8 cellular contexts compared by ENCODE assay signal in genomic region chr12:2052861-2053674, GRCh38. TPM values are rescaled to one million over a fixed set of nuclear protein-coding genes. Genes with fewer than 3 reads are reported as not detected.
DNase-seq lines count a peak whose midpoint lies in the region; ATAC-seq and TF ChIP-seq lines count a peak whose summit lies in the region.

Gene CACNA1C, plus strand, starts transcription at chr12:2052987. Its CDS starts 576 bp downstream, at chr12:2053563.

- no peaks in the 10 kb centered on the region for H3K4me1 ChIP-seq in parathyroid adenoma

- intact Hi-C loops in left ventricle myocardium superior (cut with micrococcal nuclease), result loop anchor here (10.0 kb wide), 1 partner anchor 232 kb away; no protein-coding TSS in a partner anchor

- peak within 1 kb of the TSS; percentile 39 for H3K4me3 ChIP-seq in parathyroid adenoma (ENCODE audit: low read depth, low read length)

- no peaks in the 10 kb centered on the region for H3K9me3 ChIP-seq in parathyroid adenoma (ENCODE audit: control insufficient read depth, low read length)

- H2AFZ ChIP-seq in parathyroid adenoma, result peak within 1 kb of the TSS; percentile 80

- H3K27me3 ChIP-seq in parathyroid adenoma (ENCODE audit: control insufficient read depth, insufficient read depth, low read length), result no peaks in the 10 kb centered on the region

- DNase-seq in activated effector memory CD4-positive, alpha-beta T cell treated with anti-CD3 and anti-CD28 coated beads, Interleukin-2, amount 50 U/mL, for 16 hours, result peak; percentile 72
- DNase-seq in activated effector memory CD4-positive, alpha-beta T cell treated with Interleukin-2 at 50 U/mL for 16 hours, result no peak
- peak; percentile 20 for DNase-seq in NOMO-1 treated with dmso at 0.1 percent for 144 hours (lab: John Stamatoyannopoulos, UW; ENCODE audit: unreplicated experiment)
- peak; percentile 29 for DNase-seq in amniotic stem cell (lab: John Stamatoyannopoulos, UW)
- DNase-seq in left ventricle myocardium superior, result peak; percentile 87

- H3K36me3 ChIP-seq in parathyroid adenoma (ENCODE audit: control insufficient read depth, insufficient read depth, low read length), result no peaks in the 10 kb centered on the region

- no peaks in the 10 kb centered on the region for H3K79me2 ChIP-seq in parathyroid adenoma

- TF ChIP-seq CTCF in parathyroid adenoma (IDR thresholded peaks at IDR 0.05), result peak; percentile 8

- peak; percentile 77 for ATAC-seq in left ventricle myocardium superior
- ATAC-seq in GM21360 (IDR thresholded peaks at IDR 0.05; ENCODE audit: unreplicated experiment), result no peak
- ATAC-seq in HG02763 (IDR thresholded peaks at IDR 0.05; ENCODE audit: unreplicated experiment), result no peak

- H3K27ac ChIP-seq in parathyroid adenoma, result no peak within 1 kb of the TSS

- H3K4me2 ChIP-seq in parathyroid adenoma (ENCODE audit: low read length), result peak within 1 kb of the TSS; percentile 72

- no peak within 1 kb of the TSS for H3K9ac ChIP-seq in parathyroid adenoma

RNA-seq across cellular contexts. Expression of gene CACNA1C, which starts in this region (rescaled TPM):
- total RNA-seq in left ventricle myocardium superior, result 201 TPM
